ENCODE assay signal across 11 cellular contexts in the genomic region with DNA sequence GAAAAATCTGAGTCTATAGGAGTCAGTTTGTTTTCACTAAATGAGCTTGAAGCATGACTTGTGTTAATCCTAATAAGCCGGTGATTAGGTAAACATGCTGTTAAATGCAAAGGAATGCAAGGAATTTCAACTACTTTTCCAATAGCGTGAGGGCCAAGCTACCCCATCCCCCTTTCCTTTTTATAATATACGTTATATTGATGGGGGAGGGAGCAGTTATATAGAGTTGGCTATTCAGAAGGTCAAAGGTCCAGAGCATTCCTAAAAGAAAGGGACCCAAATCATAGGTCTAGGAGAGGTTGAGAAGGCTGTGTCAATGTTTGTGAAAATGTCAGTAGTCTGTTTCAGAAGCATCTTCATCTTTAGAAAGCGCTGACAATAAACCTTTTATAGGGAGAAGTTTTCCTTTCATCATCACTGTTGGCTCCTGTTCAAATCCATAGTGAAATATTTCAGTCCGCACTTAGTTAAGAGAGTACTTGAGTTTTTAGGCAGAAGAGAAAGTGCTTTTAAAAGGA.
DNase-seq lines count a peak whose midpoint lies in the region; ATAC-seq and TF ChIP-seq lines count a peak whose summit lies in the region.
"Had no signal": no experiment of that assay in that cellular context is flagged by ENCODE, and none has a peak within 500 bp of the region (broad histone marks: within the 10 kb centered on the region; RNA-seq: fewer than 3 reads in every experiment).

No MANE protein-coding gene starts in this region.

- H3K9ac ChIP-seq in subcutaneous abdominal adipose tissue (ENCODE audit: low read length in 5 of 5), result no peak overlapping the region
- H3K9ac ChIP-seq: parathyroid adenoma had no signal

- 0 out of 2 replicates have a peak overlapping the region, but pooled peaks have one; percentile 1 for H3K27ac ChIP-seq in VCaP
- H3K27ac ChIP-seq in subcutaneous abdominal adipose tissue (ENCODE audit: low read depth, low read length), result peak overlapping the region; percentile 49
- H3K27ac ChIP-seq: parathyroid adenoma had no signal

- no peak overlapping the region for H3K4me3 ChIP-seq in subcutaneous abdominal adipose tissue (ENCODE audit: low read depth in 1 of 5, low read length in 5 of 5)

- H3K27me3 ChIP-seq in subcutaneous abdominal adipose tissue (ENCODE audit: control insufficient read depth in 5 of 5, insufficient read depth in 4 of 5, low read length in 5 of 5), result no peaks in the 10 kb centered on the region

- H3K9me3 ChIP-seq in subcutaneous abdominal adipose tissue (ENCODE audit: control insufficient read depth in 5 of 5, low read length in 5 of 5), result peaks cover 0 to 3% (median 0%) of the 10 kb centered on the region in 5 donors

- H3K36me3 ChIP-seq in subcutaneous abdominal adipose tissue (ENCODE audit: control insufficient read depth in 5 of 5, insufficient read depth in 5 of 5, low read length in 5 of 5), result peaks cover 6 to 23% (median 17%) of the 10 kb centered on the region in 5 donors

- no peak for ATAC-seq in HG03095 (IDR thresholded peaks at IDR 0.05; ENCODE audit: unreplicated experiment)

- peak; percentile 86 for DNase-seq in HCEC 1CT
- peak; percentile 92 for DNase-seq in glomerular visceral epithelial cell (ENCODE audit: extremely low spot score)
- DNase-seq in stimulated activated CD4-positive, alpha-beta T cell treated with anti-CD3 and anti-CD28 coated beads, Interleukin-2, amount 100 ng/mL, for 24 hours, result no peak
- DNase-seq in T-helper 2 cell, result no peak
- no peak for DNase-seq in NCI-H446 treated with DMSO at 0.1 percent for 48 hours (lab: John Stamatoyannopoulos, UW)
- DNase-seq: activated CD4-positive, alpha-beta T cell treated with anti-CD3 and anti-CD28 coated beads for 4 hours; NCI-H2171 had no signal

- TF ChIP-seq CTCF in VCaP (conservative IDR thresholded peaks at IDR 0.05), result no peak

- peaks cover 0 to 44% (median 32%) of the 10 kb centered on the region in 5 donors for H3K4me1 ChIP-seq in subcutaneous abdominal adipose tissue (ENCODE audit: control insufficient read depth in 5 of 5, insufficient read depth in 5 of 5, low read length in 5 of 5)
- H3K4me1 ChIP-seq: parathyroid adenoma had no signal

Comparison
In these comparisons a context has a peak if more than half of its experiments do, and no peak if none do; other contexts are left out.
1. DNase-seq: peak in HCEC 1CT (single experiment) and glomerular visceral epithelial cell (single experiment); none in stimulated activated CD4-positive, alpha-beta T cell treated with anti-CD3 and anti-CD28 coated beads, Interleukin-2, amount 100 ng/mL, for 24 hours (0 of 2), T-helper 2 cell (0 of 5) and NCI-H446 treated with DMSO at 0.1 percent for 48 hours (single experiment).